Comparison of ENCODE assay signal across 1 cellular context in genomic region chr19:4227771-4228170, GRCh38.
TF ChIP-seq lines count a peak whose summit lies in the region.

No MANE protein-coding gene starts in this region.

TF ChIP-seq in GM12878, 131 proteins besides CTCF, POLR2A, EP300 and RAD21 (continued from another document):
- TF ChIP-seq, protein P1, sequence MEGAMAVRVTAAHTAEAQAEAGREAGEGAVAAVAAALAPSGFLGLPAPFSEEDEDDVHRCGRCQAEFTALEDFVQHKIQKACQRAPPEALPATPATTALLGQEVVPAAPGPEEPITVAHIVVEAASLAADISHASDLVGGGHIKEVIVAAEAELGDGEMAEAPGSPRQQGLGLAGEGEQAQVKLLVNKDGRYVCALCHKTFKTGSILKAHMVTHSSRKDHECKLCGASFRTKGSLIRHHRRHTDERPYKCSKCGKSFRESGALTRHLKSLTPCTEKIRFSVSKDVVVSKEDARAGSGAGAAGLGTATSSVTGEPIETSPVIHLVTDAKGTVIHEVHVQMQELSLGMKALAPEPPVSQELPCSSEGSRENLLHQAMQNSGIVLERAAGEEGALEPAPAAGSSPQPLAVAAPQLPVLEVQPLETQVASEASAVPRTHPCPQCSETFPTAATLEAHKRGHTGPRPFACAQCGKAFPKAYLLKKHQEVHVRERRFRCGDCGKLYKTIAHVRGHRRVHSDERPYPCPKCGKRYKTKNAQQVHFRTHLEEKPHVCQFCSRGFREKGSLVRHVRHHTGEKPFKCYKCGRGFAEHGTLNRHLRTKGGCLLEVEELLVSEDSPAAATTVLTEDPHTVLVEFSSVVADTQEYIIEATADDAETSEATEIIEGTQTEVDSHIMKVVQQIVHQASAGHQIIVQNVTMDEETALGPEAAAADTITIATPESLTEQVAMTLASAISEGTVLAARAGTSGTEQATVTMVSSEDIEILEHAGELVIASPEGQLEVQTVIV (IDR thresholded peaks at IDR 0.05; ENCODE audit: borderline replicate concordance, partially characterized antibody) = no peak
- no peak for TF ChIP-seq HCFC1 (IDR thresholded peaks at IDR 0.05; ENCODE audit: low read length)
- TF ChIP-seq, protein P2, sequence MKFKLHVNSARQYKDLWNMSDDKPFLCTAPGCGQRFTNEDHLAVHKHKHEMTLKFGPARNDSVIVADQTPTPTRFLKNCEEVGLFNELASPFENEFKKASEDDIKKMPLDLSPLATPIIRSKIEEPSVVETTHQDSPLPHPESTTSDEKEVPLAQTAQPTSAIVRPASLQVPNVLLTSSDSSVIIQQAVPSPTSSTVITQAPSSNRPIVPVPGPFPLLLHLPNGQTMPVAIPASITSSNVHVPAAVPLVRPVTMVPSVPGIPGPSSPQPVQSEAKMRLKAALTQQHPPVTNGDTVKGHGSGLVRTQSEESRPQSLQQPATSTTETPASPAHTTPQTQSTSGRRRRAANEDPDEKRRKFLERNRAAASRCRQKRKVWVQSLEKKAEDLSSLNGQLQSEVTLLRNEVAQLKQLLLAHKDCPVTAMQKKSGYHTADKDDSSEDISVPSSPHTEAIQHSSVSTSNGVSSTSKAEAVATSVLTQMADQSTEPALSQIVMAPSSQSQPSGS (IDR thresholded peaks at IDR 0.05; ENCODE audit: low read length) = no peak
